18 cellular contexts compared by ENCODE assay signal in the genomic region with DNA sequence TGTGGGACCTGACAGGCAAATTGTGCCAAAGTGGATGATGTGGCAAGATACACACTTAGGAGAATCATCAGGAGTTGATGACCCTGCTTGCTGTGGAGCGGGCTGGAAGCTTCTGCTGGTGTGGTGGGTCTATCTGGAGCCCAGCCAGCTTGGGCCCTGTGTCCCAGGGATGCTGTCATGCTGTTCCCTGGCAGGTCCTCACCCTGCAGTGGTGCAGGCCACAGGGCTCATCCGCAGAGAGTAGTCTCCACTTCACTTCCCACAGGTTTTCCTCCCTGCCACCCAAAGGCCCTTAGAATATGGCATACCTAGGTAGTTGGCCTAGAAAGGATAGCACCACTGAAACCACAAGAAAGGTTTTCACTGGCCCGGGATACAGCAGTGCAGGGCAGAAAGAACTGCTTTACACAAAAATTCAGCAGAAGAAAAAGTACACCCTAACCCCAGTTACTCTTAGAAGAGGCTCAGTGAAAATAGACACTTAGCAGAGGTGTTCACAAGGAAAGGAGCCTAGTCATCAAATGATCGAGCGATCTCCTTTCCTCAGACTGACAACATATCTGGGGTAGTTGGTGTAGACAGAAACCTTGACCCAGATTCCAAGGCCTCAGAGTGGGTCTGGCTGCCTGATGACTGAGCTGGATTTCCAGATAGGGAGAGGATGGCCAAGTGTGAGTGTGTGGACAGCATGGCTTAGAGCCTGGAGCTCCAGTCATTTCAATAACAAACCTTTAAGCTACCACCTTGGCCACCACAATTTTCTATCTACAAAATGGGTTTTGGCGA. TPM values are rescaled to one million over a fixed set of nuclear protein-coding genes. Genes with fewer than 3 reads are reported as not detected.
DNase-seq lines count a peak whose midpoint lies in the region; ATAC-seq and TF ChIP-seq lines count a peak whose summit lies in the region.
"Had no signal": no experiment of that assay in that cellular context is flagged by ENCODE, and none has a peak within 500 bp of the region (broad histone marks: within the 10 kb centered on the region; RNA-seq: fewer than 3 reads in every experiment).

No MANE protein-coding gene starts in this region.

- BruUV-seq in A673 (replicated peaks; lab: Mats Ljungman, UMichigan), result no TSS peak
- BruUV-seq in Panc1 (replicated peaks; lab: Mats Ljungman, UMichigan), result TSS peak; percentile 9

- no peak overlapping the region for H2BK120ac ChIP-seq in trophoblast cell (ENCODE audit: insufficient read depth, low read length, poor library complexity)

- H3K18ac ChIP-seq in trophoblast cell (ENCODE audit: low read length), result no peak overlapping the region

- H3K9me3 ChIP-seq in A673 (ENCODE audit: low read depth, low read length, poor library complexity, severe bottlenecking), result no peaks in the 10 kb centered on the region
- no peaks in the 10 kb centered on the region for H3K9me3 ChIP-seq in Panc1 (ENCODE audit: control insufficient read depth, insufficient read depth, low read depth, low read length)
- H3K9me3 ChIP-seq in trophoblast cell (ENCODE audit: insufficient read depth, low read depth, low read length), result no peaks in the 10 kb centered on the region
- H3K9me3 ChIP-seq: Peyer's patch had no signal

- no peak overlapping the region for H4K91ac ChIP-seq in trophoblast cell (ENCODE audit: low read depth, low read length)

- in situ Hi-C loops in Panc1 (cut with HindIII; ENCODE audit: low pct_unique_long_range_greater_than_20kb, low sequenced_read_pairs), result no loop called here

- TF ChIP-seq CTCF in A673 (conservative IDR thresholded peaks at IDR 0.05; ENCODE audit: low read depth, low read length) (no peak), Panc1 (IDR thresholded peaks at IDR 0.05) (no peak), fibroblast of mammary gland (conservative IDR thresholded peaks at IDR 0.05; ENCODE audit: control insufficient read depth, insufficient read depth, low read depth, low read length) (no peak)

- no peak overlapping the region for H2BK12ac ChIP-seq in trophoblast cell (ENCODE audit: low read length)

- H2AK5ac ChIP-seq in trophoblast cell (ENCODE audit: low read length), result no peak overlapping the region

- H3K4me1 ChIP-seq in A673 (ENCODE audit: insufficient read depth, low read length, poor library complexity, severe bottlenecking) (peaks cover 10% of the 10 kb centered on the region), Panc1 (ENCODE audit: control insufficient read depth, insufficient read depth, low read length) (no peaks in the 10 kb centered on the region), trophoblast cell (ENCODE audit: control insufficient read depth in 1 of 2, insufficient read depth in 2 of 2, low read length in 2 of 2) (peaks cover 0 to 1% of the 10 kb centered on the region in 2 experiments)

- H3K27me3 ChIP-seq in A673 (replicated peaks; ENCODE audit: insufficient read depth, low read depth, low read length, poor library complexity) (no peaks in the 10 kb centered on the region), Panc1 (ENCODE audit: control insufficient read depth, insufficient read depth, low read length) (no peaks in the 10 kb centered on the region), trophoblast cell (ENCODE audit: insufficient read depth, low read length) (no peaks in the 10 kb centered on the region)
- H3K27me3 ChIP-seq: Peyer's patch had no signal

- DNase-seq in A673 (ENCODE audit: low spot score) (no peak), Panc1 (ENCODE audit: low read depth, low spot score) (no peak), fibroblast of mammary gland (ENCODE audit: low read depth) (peak; percentile 20), trophoblast cell (peak; percentile 46 to 71), SHP77 (lab: John Stamatoyannopoulos, UW) (no peak), HCEC 1CT (no peak)
- DNase-seq: DMS53, MM.1S, NCI-H1105, NCI-H187, NCI-H446 treated with DMSO at 0.1 percent for 48 hours, NCI-H774, SIG-M5 had no signal

- POLR2A ChIA-PET in A673 (lab: Charles Lee; ENCODE audit: low non-redundant PET), result no interaction called here
- POLR2A ChIA-PET in Panc1 (lab: Charles Lee), result interaction anchor here (0.6 kb wide), 1 partner anchor 330 kb away, joined by 4 read pairs; no protein-coding TSS in a partner anchor

- H4K12ac ChIP-seq in trophoblast cell (ENCODE audit: low read depth, low read length), result no peak overlapping the region

- H4K8ac ChIP-seq in trophoblast cell (ENCODE audit: low read depth, low read length), result no peak overlapping the region

- intact Hi-C loops in A673 (cut with micrococcal nuclease; ENCODE audit: unreplicated experiment), result no loop called here
- intact Hi-C loops in Panc1 (cut with micrococcal nuclease; ENCODE audit: unreplicated experiment), result no loop called here

- H3K9ac ChIP-seq in trophoblast cell (ENCODE audit: low read length), result no peak overlapping the region

- WGBS in trophoblast cell (ENCODE audit: extremely low coverage, insufficient coverage, insufficient read length), result no CpG with 5 or more reads among the region's 6 CpGs

- no peak overlapping the region for H2AFZ ChIP-seq in trophoblast cell (ENCODE audit: insufficient read depth, low read length, poor library complexity)

- H3K36me3 ChIP-seq in A673 (ENCODE audit: insufficient read depth, low read length, poor library complexity, severe bottlenecking) (peaks cover 9% of the 10 kb centered on the region), Panc1 (ENCODE audit: control insufficient read depth, insufficient read depth, low read length) (no peaks in the 10 kb centered on the region), trophoblast cell (ENCODE audit: control insufficient read depth in 1 of 2, insufficient read depth in 2 of 2, low read length in 2 of 2) (peaks cover 2 to 8% of the 10 kb centered on the region in 2 experiments)
- H3K36me3 ChIP-seq: Peyer's patch had no signal

- no peak overlapping the region for H2BK5ac ChIP-seq in trophoblast cell (ENCODE audit: low read depth, low read length, poor library complexity)

- ATAC-seq in Panc1 (no peak), HG02884 (IDR thresholded peaks at IDR 0.05; ENCODE audit: unreplicated experiment) (no peak), HG03469 (IDR thresholded peaks at IDR 0.05; ENCODE audit: unreplicated experiment) (no peak)

- no peaks in the 10 kb centered on the region for H3K79me2 ChIP-seq in trophoblast cell (ENCODE audit: control insufficient read depth, insufficient read depth, low read length, poor library complexity)

- H3K4me3 ChIP-seq in A673 (ENCODE audit: low read depth, low read length, poor library complexity, severe bottlenecking) (no peak overlapping the region), Panc1 (ENCODE audit: low read depth in 2 of 2, low read length in 2 of 2) (no peak overlapping the region), fibroblast of mammary gland (ENCODE audit: control insufficient read depth, low read depth, low read length) (no peak overlapping the region), trophoblast cell (ENCODE audit: low read depth, low read length) (no peak overlapping the region)
- H3K4me3 ChIP-seq: Peyer's patch had no signal

- no peak overlapping the region for H3K4ac ChIP-seq in trophoblast cell (ENCODE audit: low read depth, low read length)

- CTCF ChIA-PET in A673 (lab: Charles Lee), result no interaction called here
- CTCF ChIA-PET in Panc1 (lab: Charles Lee), result interaction anchor here (0.5 kb wide), 1 partner anchor 343 kb away, joined by 3 read pairs; no protein-coding TSS in a partner anchor

- no peak overlapping the region for H3K4me2 ChIP-seq in trophoblast cell (ENCODE audit: low read length)

- H3K27ac ChIP-seq in A673 (ENCODE audit: low read depth, low read length, poor library complexity, severe bottlenecking) (peak overlapping the region; percentile 5), Panc1 (ENCODE audit: low read length) (no peak overlapping the region), trophoblast cell (ENCODE audit: low read depth, low read length) (no peak overlapping the region)
- H3K27ac ChIP-seq: C4-2B had no signal

- H3K23ac ChIP-seq in trophoblast cell (ENCODE audit: low read length), result no peak overlapping the region

- no peaks in the 10 kb centered on the region for H3K79me1 ChIP-seq in trophoblast cell (ENCODE audit: low read length)

- H3K14ac ChIP-seq in trophoblast cell (ENCODE audit: low read length), result no peak overlapping the region

RNA-seq across cellular contexts. Expression of gene C1orf226, which starts 1.3 kb away (rescaled TPM):
- total RNA-seq in A673 (2021) (27.9 and 34.3 TPM in 2 replicates), Panc1 (2021; ENCODE audit: unreplicated experiment) (38.4 TPM)
- polyA plus RNA-seq in Panc1 (2012; ENCODE audit: insufficient read length), result 21.9 TPM
- 4.0 and 4.6 TPM in 2 replicates for polyA plus RNA-seq in trophoblast cell (2013)

RNA-seq across cellular contexts. Expression of gene SPATA46, which starts 3.6 kb away (rescaled TPM):
- total RNA-seq in A673 (2021) (not detected in 2 replicates), Panc1 (2021; ENCODE audit: unreplicated experiment) (not detected)
- polyA plus RNA-seq in Panc1 (2012; ENCODE audit: insufficient read length), result 0.34 TPM
- polyA plus RNA-seq in trophoblast cell (2013), result not detected in 2 replicates
- total RNA-seq: A172, Peyer's patch had no signal

RNA-seq across cellular contexts. Expression of gene SH2D1B, which starts 31.7 kb away (rescaled TPM):
- 0.11 and 0.34 TPM in 2 replicates for total RNA-seq in A673 (2021)
- not detected for total RNA-seq in Panc1 (2021; ENCODE audit: unreplicated experiment)
- polyA plus RNA-seq in Panc1 (2012; ENCODE audit: insufficient read length), result not detected
- polyA plus RNA-seq in trophoblast cell (2013), result not detected in 2 replicates

Comparison
In these comparisons a context has a peak if more than half of its experiments do, and no peak if none do; other contexts are left out.
1. DNase-seq: peak in fibroblast of mammary gland (single experiment) and trophoblast cell (2 of 2); none in A673 (single experiment), Panc1 (single experiment), SHP77 (0 of 2) and HCEC 1CT (single experiment).